ENCODE assay signal across 11 cellular contexts in genomic region chr1:78855258-78855657, GRCh38.
DNase-seq lines count a peak whose midpoint lies in the region; ATAC-seq and TF ChIP-seq lines count a peak whose summit lies in the region.
"Had no signal": no experiment of that assay in that cellular context is flagged by ENCODE, and none has a peak within 500 bp of the region (broad histone marks: within the 10 kb centered on the region; RNA-seq: fewer than 3 reads in every experiment).

No MANE protein-coding gene starts in this region.

- no peak for TF ChIP-seq CTCF in RWPE1 (conservative IDR thresholded peaks at IDR 0.05; ENCODE audit: low read depth)

- DNase-seq in OCI-M2 (lab: John Stamatoyannopoulos, UW; ENCODE audit: unreplicated experiment) (no peak), GDM1 (lab: John Stamatoyannopoulos, UW) (no peak), RWPE1 (ENCODE audit: low spot score) (no peak)
- DNase-seq: activated CD8-positive, alpha-beta memory T cell treated with anti-CD3 and anti-CD28 coated beads, Interleukin-2, amount 50 U/mL, for 4 hours; hippocampal formation; mucosa of descending colon had no signal

- CTCF ChIA-PET in RWPE1 (lab: Yijun Ruan, JAX) = no interaction called here

- ATAC-seq in GM18508 (IDR thresholded peaks at IDR 0.05; ENCODE audit: insufficient read depth, unreplicated experiment) (peak; percentile 95), GM19467 (IDR thresholded peaks at IDR 0.05; ENCODE audit: unreplicated experiment) (peak; percentile 73), HG02885 (IDR thresholded peaks at IDR 0.05; ENCODE audit: poor library complexity, unreplicated experiment) (peak; percentile 97), HG03565 (IDR thresholded peaks at IDR 0.05; ENCODE audit: unreplicated experiment) (peak; percentile 96), esophagus mucosa (no peak)
- ATAC-seq: mucosa of descending colon had no signal

- H3K27ac ChIP-seq in RWPE1 = no peak overlapping the region

- POLR2A ChIA-PET in RWPE1 (lab: Yijun Ruan, JAX; ENCODE audit: low non-redundant PET) = no interaction called here
